Comparison of ENCODE assay signal across 8 cellular contexts in genomic region chr14:25132734-25133422, GRCh38.
DNase-seq lines count a peak whose midpoint lies in the region; ATAC-seq and TF ChIP-seq lines count a peak whose summit lies in the region.

No MANE protein-coding gene starts in this region.

- POLR2A ChIA-PET in activated B cell treated with CpG ODN at 0.5 μM for 24 hours (lab: Charles Lee) = no interaction called here

- H3K4me3 ChIP-seq in choroid plexus epithelial cell (ENCODE audit: low read depth, low read length) = no peak overlapping the region

- no peak for TF ChIP-seq CTCF in activated B cell treated with CpG ODN at 0.5 μM for 24 hours (IDR thresholded peaks at IDR 0.05)
- TF ChIP-seq CTCF in choroid plexus epithelial cell (conservative IDR thresholded peaks at IDR 0.05; ENCODE audit: low read depth, low read length) = peak; percentile 88

- H3K4me1 Mint-ChIP-seq in activated B cell treated with CpG ODN at 0.5 μM for 24 hours = no peaks in the 10 kb centered on the region

- intact Hi-C loops in activated B cell treated with CpG ODN at 0.5 μM for 24 hours (cut with micrococcal nuclease) = loop anchor here (1.0 to 2.0 kb wide), 6 partner anchors 326 to 652 kb away; no protein-coding TSS in a partner anchor

- CTCF ChIA-PET in activated B cell treated with CpG ODN at 0.5 μM for 24 hours (lab: Charles Lee) = interaction anchor here (0.8 to 5.0 kb wide), 10 partner anchors 10 to 650 kb away, joined by 3 to 69 read pairs (median 6); no protein-coding TSS in a partner anchor

- DNase-seq in ACHN (peak; percentile 42), NCI-H2196 (lab: John Stamatoyannopoulos, UW; ENCODE audit: unreplicated experiment) (peak; percentile 32), activated B cell treated with CpG ODN at 0.5 μM for 24 hours (peak; percentile 39), choroid plexus epithelial cell (ENCODE audit: low read depth) (peak; percentile 72), left lobe of liver (ENCODE audit: low spot score) (peak; percentile 66)
- peak; percentile 8 to 24 (median 23) for DNase-seq in stimulated activated CD4-positive, alpha-beta T cell treated with anti-CD3 and anti-CD28 coated beads, TNF-alpha, amount 100 ng/mL, for 48 hours (ENCODE audit: low read depth in 3 of 3)

- H3K4me3 Mint-ChIP-seq in activated B cell treated with CpG ODN at 0.5 μM for 24 hours = no peak overlapping the region

- H3K27me3 Mint-ChIP-seq in activated B cell treated with CpG ODN at 0.5 μM for 24 hours = peaks cover 34% of the 10 kb centered on the region

- no peaks in the 10 kb centered on the region for H3K36me3 Mint-ChIP-seq in activated B cell treated with CpG ODN at 0.5 μM for 24 hours (ENCODE audit: low read depth)

- in situ Hi-C loops in ACHN (cut with HindIII; ENCODE audit: low pct_ligation_motif_present, low pct_unique_long_range_greater_than_20kb, low sequenced_read_pairs) = no loop called here

- H3K9me3 Mint-ChIP-seq in activated B cell treated with CpG ODN at 0.5 μM for 24 hours = no peaks in the 10 kb centered on the region

- ATAC-seq in GM18520 (IDR thresholded peaks at IDR 0.05; ENCODE audit: unreplicated experiment) = peak; percentile 91
- peak; percentile 81 for ATAC-seq in HG03064 (IDR thresholded peaks at IDR 0.05; ENCODE audit: low read depth, unreplicated experiment)
- peak; percentile 86 for ATAC-seq in activated B cell treated with CpG ODN at 0.5 μM for 24 hours (ENCODE audit: low read depth)
- peak; percentile 100 for ATAC-seq in left lobe of liver

- no peak overlapping the region for H3K27ac Mint-ChIP-seq in activated B cell treated with CpG ODN at 0.5 μM for 24 hours
